12 cellular contexts compared by ENCODE assay signal in genomic region chr3:67090472-67090871, GRCh38.
DNase-seq lines count a peak whose midpoint lies in the region; TF ChIP-seq lines count a peak whose summit lies in the region.
"Had no signal": no experiment of that assay in that cellular context is flagged by ENCODE, and none has a peak within 500 bp of the region (broad histone marks: within the 10 kb centered on the region; RNA-seq: fewer than 3 reads in every experiment).

No MANE protein-coding gene starts in this region.

- H3K79me1 ChIP-seq in mesenchymal stem cell (replicated peaks; ENCODE audit: low read length, poor library complexity, severe bottlenecking), result no peaks in the 10 kb centered on the region

- no peak for TF ChIP-seq CTCF in progenitor cell of endocrine pancreas (IDR thresholded peaks at IDR 0.05; ENCODE audit: unreplicated experiment)

- no peak overlapping the region for H4K8ac ChIP-seq in mesenchymal stem cell (ENCODE audit: low read length)

- no peaks in the 10 kb centered on the region for H3K4me1 Mint-ChIP-seq in progenitor cell of endocrine pancreas (ENCODE audit: low read depth)

- no peak overlapping the region for H2BK120ac ChIP-seq in mesenchymal stem cell (ENCODE audit: low read depth, low read length)

- H3K4me1 ChIP-seq in mesenchymal stem cell (ENCODE audit: control insufficient read depth, insufficient read depth, low read depth, low read length), result no peaks in the 10 kb centered on the region
- H3K4me1 ChIP-seq: right lobe of liver had no signal

- H3K27ac ChIP-seq in mesenchymal stem cell (ENCODE audit: low read length, poor library complexity, severe bottlenecking), result no peak overlapping the region
- H3K27ac ChIP-seq: KMS-11, right lobe of liver had no signal

- no peak overlapping the region for H3K18ac ChIP-seq in mesenchymal stem cell (ENCODE audit: low read depth in 1 of 2, low read length in 2 of 2)

- no peak overlapping the region for H3K4me2 ChIP-seq in mesenchymal stem cell (ENCODE audit: low read length, poor library complexity, severe bottlenecking)
- H3K4me2 ChIP-seq: KMS-11 had no signal

- no peaks in the 10 kb centered on the region for H3K27me3 ChIP-seq in mesenchymal stem cell (ENCODE audit: control insufficient read depth in 1 of 2, insufficient read depth in 1 of 2, low read length in 2 of 2)
- H3K27me3 ChIP-seq: right lobe of liver had no signal

- H3K36me3 Mint-ChIP-seq in progenitor cell of endocrine pancreas (ENCODE audit: insufficient read depth), result peaks cover 2% of the 10 kb centered on the region

- H2AK5ac ChIP-seq in mesenchymal stem cell (ENCODE audit: low read length, severe bottlenecking), result no peak overlapping the region

- H3K9me3 ChIP-seq in mesenchymal stem cell (ENCODE audit: control insufficient read depth, low read length), result no peaks in the 10 kb centered on the region
- H3K9me3 ChIP-seq: right lobe of liver had no signal

- no peak overlapping the region for H4K91ac ChIP-seq in mesenchymal stem cell (ENCODE audit: low read length)

- no peak overlapping the region for H2AFZ ChIP-seq in mesenchymal stem cell (ENCODE audit: low read depth, low read length)

- no peak overlapping the region for H3K9ac ChIP-seq in mesenchymal stem cell (ENCODE audit: low read length)
- H3K9ac ChIP-seq: KMS-11 had no signal

- H3K4me3 Mint-ChIP-seq in progenitor cell of endocrine pancreas (ENCODE audit: low read depth), result no peak overlapping the region

- H3K23ac ChIP-seq in mesenchymal stem cell (ENCODE audit: low read length in 2 of 2), result no peak overlapping the region

- no peak overlapping the region for H2BK12ac ChIP-seq in mesenchymal stem cell (ENCODE audit: low read length in 2 of 2)

- H3K27me3 Mint-ChIP-seq in progenitor cell of endocrine pancreas, result no peaks in the 10 kb centered on the region

- DNase-seq in EH (ENCODE audit: low read depth) (peak; percentile 88), M059J (ENCODE audit: low read depth) (peak; percentile 78), dedifferentiated amniotic fluid mesenchymal stem cell (ENCODE audit: extremely low spot score) (peak; percentile 19), mesenchymal stem cell (peak; percentile 63), NCI-H187 treated with DMSO at 0.1 percent for 48 hours (lab: John Stamatoyannopoulos, UW) (no peak), HuH-7.5 (ENCODE audit: low spot score) (no peak), NCI-H187 (lab: John Stamatoyannopoulos, UW) (no peak), progenitor cell of endocrine pancreas (ENCODE audit: low spot score, unreplicated experiment) (no peak)
- DNase-seq: effector memory CD4-positive, alpha-beta T cell; right lobe of liver; T-helper 9 cell had no signal

- H3K27ac Mint-ChIP-seq in progenitor cell of endocrine pancreas, result no peak overlapping the region

- no peak overlapping the region for H3K4ac ChIP-seq in mesenchymal stem cell (ENCODE audit: low read depth in 1 of 2, low read length in 2 of 2)

- no peak overlapping the region for H2BK5ac ChIP-seq in mesenchymal stem cell (ENCODE audit: low read depth, low read length, poor library complexity, severe bottlenecking)

- H3K4me3 ChIP-seq in mesenchymal stem cell (ENCODE audit: insufficient read depth in 1 of 2, low read depth in 1 of 2, low read length in 2 of 2), result no peak overlapping the region
- H3K4me3 ChIP-seq: right lobe of liver had no signal

- peaks cover 24% of the 10 kb centered on the region for H3K9me3 Mint-ChIP-seq in progenitor cell of endocrine pancreas (ENCODE audit: low read depth)

- no peak overlapping the region for H2BK15ac ChIP-seq in mesenchymal stem cell (ENCODE audit: low read depth, poor library complexity, severe bottlenecking)

- H3K36me3 ChIP-seq in mesenchymal stem cell (ENCODE audit: control insufficient read depth in 1 of 2, insufficient read depth in 2 of 2, low read depth in 1 of 2, low read length in 2 of 2), result no peaks in the 10 kb centered on the region
- H3K36me3 ChIP-seq: right lobe of liver had no signal

- H3K14ac ChIP-seq in mesenchymal stem cell (ENCODE audit: low read length in 2 of 2), result no peak overlapping the region

Comparison
In these comparisons a context has a peak if more than half of its experiments do, and no peak if none do; other contexts are left out.
1. DNase-seq: peak in EH (single experiment), M059J (single experiment), dedifferentiated amniotic fluid mesenchymal stem cell (single experiment) and mesenchymal stem cell (single experiment); none in NCI-H187 treated with DMSO at 0.1 percent for 48 hours (single experiment), HuH-7.5 (single experiment), NCI-H187 (0 of 2) and progenitor cell of endocrine pancreas (single experiment).